7 cellular contexts compared by ENCODE assay signal in the genomic region with DNA sequence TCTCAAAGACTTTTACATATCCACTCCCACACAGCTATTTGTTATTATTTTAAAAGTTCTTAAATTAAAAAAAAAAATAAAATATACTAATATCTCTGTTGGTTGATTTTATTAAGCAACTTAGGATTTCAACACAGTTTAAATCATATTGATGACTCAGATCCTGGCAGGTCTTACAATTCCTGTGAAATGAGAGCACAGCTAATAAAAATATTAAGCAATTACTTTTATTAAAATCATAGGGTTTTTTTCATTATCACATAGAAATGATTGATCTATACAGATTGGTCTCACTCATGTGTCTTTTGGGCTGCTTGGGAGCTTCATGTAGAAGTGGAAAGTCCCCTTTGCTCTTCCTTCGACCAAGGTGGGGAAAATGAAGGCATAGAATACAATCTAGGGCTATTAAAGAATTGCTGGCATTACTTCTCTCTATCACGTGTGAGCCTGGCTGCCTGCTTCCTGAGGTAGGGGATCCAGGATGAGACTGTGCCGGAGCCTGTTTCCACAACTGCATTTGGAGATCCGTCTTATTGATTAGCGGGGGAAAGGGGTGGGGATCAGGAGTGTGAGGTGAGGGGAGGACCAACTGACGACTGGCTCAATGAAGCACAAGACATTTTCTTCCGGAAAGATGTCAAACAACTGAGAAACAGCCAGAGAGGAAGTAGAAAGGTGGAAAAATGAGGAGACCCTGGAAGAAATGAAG.
A peak's percentile ranks its signal among the peaks of the same experiment; 100 is the strongest.
DNase-seq lines count a peak whose midpoint lies in the region; ATAC-seq, FAIRE-seq and TF ChIP-seq lines count a peak whose summit lies in the region.

No MANE protein-coding gene starts in this region.

- H3K27ac Mint-ChIP-seq in immature natural killer cell: no peak overlapping the region
- H3K27ac Mint-ChIP-seq in osteocyte (ENCODE audit: unreplicated experiment): no peak overlapping the region

- H3K9me3 Mint-ChIP-seq in immature natural killer cell (peaks cover 5 to 20% (median 7%) of the 10 kb centered on the region in 6 donors), osteocyte (ENCODE audit: unreplicated experiment) (no peaks in the 10 kb centered on the region)

- H3K27ac ChIP-seq in caudate nucleus (ENCODE audit: low read depth, low read length) (peak overlapping the region; percentile 97), kidney (ENCODE audit: low read depth in 2 of 2, low read length in 2 of 2) (peak overlapping the region in 1 of 2 donors; percentile 73), thoracic aorta (peak overlapping the region; percentile 71 to 79)

- intact Hi-C loops in kidney (cut with DNase I): no loop called here

- H3K4me1 Mint-ChIP-seq in immature natural killer cell (no peaks in the 10 kb centered on the region), osteocyte (ENCODE audit: unreplicated experiment) (peaks cover 14% of the 10 kb centered on the region)

- H3K4me1 ChIP-seq in kidney (ENCODE audit: control insufficient read depth in 1 of 2, insufficient read depth in 1 of 2, low read depth in 1 of 2, low read length in 2 of 2) (peaks cover 4 to 9% of the 10 kb centered on the region in 2 donors), thoracic aorta (ENCODE audit: control insufficient read depth in 1 of 2, low read depth in 2 of 2) (peaks cover 5 to 13% of the 10 kb centered on the region in 2 donors)

- no peak overlapping the region for H3K4me3 Mint-ChIP-seq in immature natural killer cell
- no peak overlapping the region for H3K4me3 Mint-ChIP-seq in osteocyte (ENCODE audit: unreplicated experiment)

- H3K9ac ChIP-seq in kidney (ENCODE audit: low read length in 2 of 2): peak overlapping the region in 1 of 2 donors; percentile 17

- H3K4me3 ChIP-seq in LNCaP clone FGC (ENCODE audit: low read depth, low read length) (peak overlapping the region; percentile 30; the same call in 1 of the 2 replicates), kidney (ENCODE audit: low read length in 2 of 2) (peak overlapping the region; percentile 52 to 62), thoracic aorta (peak overlapping the region; percentile 79)

- no peak for DNase-seq in LNCaP clone FGC (ENCODE audit: low read depth)
- peak in 25 of 61 donors; percentile 5 to 83 (median 57) for DNase-seq in caudate nucleus (lab: John Stamatoyannopoulos, UW)
- peak; percentile 51 for DNase-seq in kidney
- no peak for DNase-seq in thoracic aorta (ENCODE audit: low spot score)
- no peak for DNase-seq in immature natural killer cell
- no peak for DNase-seq in osteocyte (ENCODE audit: extremely low spot score, unreplicated experiment)
- DNase-seq in H4 (ENCODE audit: low spot score): no peak

- peak; percentile 56 for ATAC-seq in thoracic aorta (ENCODE audit: insufficient number of reproducible peaks, low FRiP score, low read depth)

- H3K36me3 Mint-ChIP-seq in immature natural killer cell (peaks cover 0 to 3% (median 0%) of the 10 kb centered on the region in 3 donors), osteocyte (ENCODE audit: unreplicated experiment) (peaks cover 7% of the 10 kb centered on the region)

- FAIRE-seq in kidney (lab: Jason Lieb, UNC): peak; percentile 37

- H3K27me3 ChIP-seq in thoracic aorta (replicated peaks; ENCODE audit: insufficient read depth): no peaks in the 10 kb centered on the region

- TF ChIP-seq CTCF in LNCaP clone FGC (IDR thresholded peaks at IDR 0.05; ENCODE audit: control insufficient read depth, extremely low read depth, insufficient read depth): no peak
- no peak for TF ChIP-seq CTCF in kidney (IDR thresholded peaks at IDR 0.05; ENCODE audit: borderline replicate concordance, extremely low read depth, insufficient read depth)
- no peak for TF ChIP-seq CTCF in thoracic aorta (IDR thresholded peaks at IDR 0.05)
- no peak for TF ChIP-seq CTCF in osteocyte (IDR thresholded peaks at IDR 0.05)

- H3K9me3 ChIP-seq in kidney (ENCODE audit: control insufficient read depth in 1 of 2, low read length in 2 of 2) (no peaks in the 10 kb centered on the region), thoracic aorta (no peaks in the 10 kb centered on the region)

- no peaks in the 10 kb centered on the region for H3K27me3 Mint-ChIP-seq in immature natural killer cell (ENCODE audit: low read depth in 3 of 3)
- H3K27me3 Mint-ChIP-seq in osteocyte (ENCODE audit: unreplicated experiment): no peaks in the 10 kb centered on the region

- no peaks in the 10 kb centered on the region for H3K36me3 ChIP-seq in kidney (ENCODE audit: control insufficient read depth in 1 of 2, insufficient read depth in 2 of 2, low read length in 2 of 2)
- no peaks in the 10 kb centered on the region for H3K36me3 ChIP-seq in thoracic aorta
